ENCODE assay signal across 20 cellular contexts in genomic region chr11:75823415-75823814, GRCh38. TPM values are rescaled to one million over a fixed set of nuclear protein-coding genes. Genes with fewer than 3 reads are reported as not detected.
A peak's percentile ranks its signal among the peaks of the same experiment; 100 is the strongest.
DNase-seq lines count a peak whose midpoint lies in the region; ATAC-seq and TF ChIP-seq lines count a peak whose summit lies in the region.
"Had no signal": no experiment of that assay in that cellular context is flagged by ENCODE, and none has a peak within 500 bp of the region (broad histone marks: within the 10 kb centered on the region; RNA-seq: fewer than 3 reads in every experiment).

No MANE protein-coding gene starts in this region.

- ATAC-seq in mucosa of descending colon (peak; percentile 53), GM21825 (IDR thresholded peaks at IDR 0.05; ENCODE audit: unreplicated experiment) (no peak), GM18517 (IDR thresholded peaks at IDR 0.05; ENCODE audit: unreplicated experiment) (no peak)
- ATAC-seq: activated CD4-positive, CD25-positive, alpha-beta regulatory T cell treated with anti-CD3 and anti-CD28 coated beads, Interleukin-2, amount 50 U/mL, for 24 hours had no signal

- no peaks in the 10 kb centered on the region for H3K27me3 Mint-ChIP-seq in type B pancreatic cell
- H3K27me3 Mint-ChIP-seq: central memory CD8-positive, alpha-beta T cell had no signal

- 0 out of 2 replicates have a peak, but pooled peaks have one; percentile 19 for TF ChIP-seq POLR2A in Raji (IDR thresholded peaks at IDR 0.05; ENCODE audit: insufficient read depth, low read depth, low read length)

- DNase-seq in GM06990 (ENCODE audit: extremely low read depth, insufficient read length): peak; percentile 43
- no peak for DNase-seq in mucosa of descending colon
- DNase-seq in activated T-cell treated with anti-CD3 and anti-CD28 coated beads, Interleukin-2, amount 50 U/mL, for 48 hours: no peak
- no peak for DNase-seq in type B pancreatic cell (ENCODE audit: extremely low spot score, unreplicated experiment)
- DNase-seq: activated effector memory CD4-positive, alpha-beta T cell treated with Interleukin-2 at 50 U/mL for 16 hours; anterior cingulate cortex; Caco-2; effector CD8-positive, alpha-beta T cell; islet precursor cell; NCI-H1417; NCI-H748 treated with DMSO at 0.1 percent for 48 hours; SK-N-SH; T1000; upper lobe of left lung had no signal

- H3K4me3 ChIP-seq in ACC112 (ENCODE audit: low read depth, low read length) (peak overlapping the region; percentile 79), GM06990 (replicated peaks; ENCODE audit: low read depth, low read length) (no peak overlapping the region), mucosa of descending colon (no peak overlapping the region)

- H2AFZ ChIP-seq in ACC112 (ENCODE audit: low read length, unreplicated experiment): peak overlapping the region; percentile 9

- TF ChIP-seq CTCF in GM06990 (IDR thresholded peaks at IDR 0.05; ENCODE audit: insufficient read depth, low read length, poor library complexity, severe bottlenecking): no peak
- no peak for TF ChIP-seq CTCF in mucosa of descending colon (IDR thresholded peaks at IDR 0.05)
- TF ChIP-seq CTCF in type B pancreatic cell (conservative IDR thresholded peaks at IDR 0.05): no peak

- H3K27me3 ChIP-seq in ACC112 (ENCODE audit: insufficient read depth, low read length) (no peaks in the 10 kb centered on the region), GM06990 (replicated peaks; ENCODE audit: control insufficient read depth, insufficient read depth, low read length) (no peaks in the 10 kb centered on the region)
- H3K27me3 ChIP-seq: upper lobe of left lung had no signal

- H3K27ac ChIP-seq in ACC112 (ENCODE audit: low read depth, low read length): peak overlapping the region; percentile 41; the same call in 1 of the 2 replicates

- H3K27ac Mint-ChIP-seq in type B pancreatic cell: no peak overlapping the region

- intact Hi-C loops in mucosa of descending colon (cut with DNase I, micrococcal nuclease): no loop called here

- H3K79me2 ChIP-seq in ACC112 (ENCODE audit: control insufficient read depth, insufficient read depth, low read length, unreplicated experiment): peaks cover 76% of the 10 kb centered on the region

- H3K9me3 ChIP-seq in mucosa of descending colon: no peaks in the 10 kb centered on the region
- H3K9me3 ChIP-seq: Caco-2, SK-N-SH, upper lobe of left lung had no signal

- peaks cover 25% of the 10 kb centered on the region for H3K4me1 Mint-ChIP-seq in type B pancreatic cell (ENCODE audit: unreplicated experiment)

- H3K36me3 ChIP-seq in ACC112 (ENCODE audit: insufficient read depth, low read length) (peaks cover 6% of the 10 kb centered on the region; the same call in 1 of the 2 replicates), GM06990 (ENCODE audit: control insufficient read depth, insufficient read depth, low read length) (no peaks in the 10 kb centered on the region; the same call in none of the 2 replicates), mucosa of descending colon (ENCODE audit: low read depth) (no peaks in the 10 kb centered on the region)
- H3K36me3 ChIP-seq: upper lobe of left lung had no signal

- peaks cover 7% of the 10 kb centered on the region for H3K36me3 Mint-ChIP-seq in type B pancreatic cell

- H3K4me1 ChIP-seq in ACC112 (ENCODE audit: control insufficient read depth, insufficient read depth, low read length, unreplicated experiment) (peaks cover 37% of the 10 kb centered on the region), mucosa of descending colon (ENCODE audit: low read depth) (peaks cover 6% of the 10 kb centered on the region)

- H3K4me3 Mint-ChIP-seq in type B pancreatic cell: no peak overlapping the region
- H3K4me3 Mint-ChIP-seq: central memory CD8-positive, alpha-beta T cell had no signal

- no peaks in the 10 kb centered on the region for H3K9me3 Mint-ChIP-seq in type B pancreatic cell
- H3K9me3 Mint-ChIP-seq: central memory CD8-positive, alpha-beta T cell had no signal

RNA-seq across cellular contexts. Expression of gene UVRAG, which starts 8.4 kb away (rescaled TPM):
- 10 to 100 TPM; 14.9 to 37.1 (median 16.9) TPM for total RNA-seq in mucosa of descending colon
- 20.7 and 29.5 TPM in 2 replicates for total RNA-seq in type B pancreatic cell (ENCODE audit: low replicate concordance)

RNA-seq across cellular contexts. Expression of gene DGAT2, which starts 54.8 kb away (rescaled TPM):
- total RNA-seq in mucosa of descending colon: 1 to 10 TPM; 3.4 to 4.2 (median 3.5) TPM
- 5.9 and 11.2 TPM in 2 replicates for total RNA-seq in type B pancreatic cell (ENCODE audit: low replicate concordance)
